ENCODE assay signal across 8 cellular contexts in the genomic region with DNA sequence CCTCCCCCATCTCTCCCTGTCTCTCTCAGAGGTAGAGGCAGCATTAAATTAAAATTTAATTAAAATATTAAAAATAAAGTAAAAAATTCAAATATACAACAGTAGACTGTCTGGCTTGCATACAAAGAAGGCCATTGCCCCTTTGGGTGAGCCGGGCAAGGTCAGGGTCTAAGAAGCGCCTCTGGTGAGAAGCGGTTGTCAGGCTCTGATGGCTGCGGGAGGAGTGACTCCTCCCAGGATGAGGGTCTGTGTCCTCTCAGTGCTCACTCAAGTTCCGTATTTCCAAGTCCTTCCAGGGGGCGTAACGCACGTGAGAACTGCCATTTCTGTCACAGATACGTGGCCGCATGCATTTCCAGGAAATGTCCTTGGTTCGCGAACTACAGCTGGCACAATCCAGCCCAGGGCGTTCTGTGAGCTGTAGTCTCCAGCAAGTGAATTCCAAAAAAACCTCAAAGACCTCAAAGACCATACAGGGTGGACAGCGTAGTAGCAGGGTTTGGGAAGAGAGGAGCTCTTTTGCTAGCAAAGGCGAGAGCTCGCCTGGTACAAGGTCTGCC. TPM values are rescaled to one million over a fixed set of nuclear protein-coding genes. Genes with fewer than 3 reads are reported as not detected.
DNase-seq lines count a peak whose midpoint lies in the region; ATAC-seq and TF ChIP-seq lines count a peak whose summit lies in the region.

No MANE protein-coding gene starts in this region.

- H3K4me3 ChIP-seq in epithelial cell of proximal tubule (ENCODE audit: low read depth, low read length) (peak overlapping the region; percentile 72), neuronal stem cell (ENCODE audit: low read length in 2 of 2) (peak overlapping the region; percentile 80 to 91)

- no peak overlapping the region for H3K23ac ChIP-seq in neuronal stem cell (ENCODE audit: low read depth, low read length, poor library complexity)

- no peak overlapping the region for H3K14ac ChIP-seq in neuronal stem cell (ENCODE audit: low read length)

- no CpG with 5 or more reads among the region's 16 CpGs for WGBS in neuronal stem cell (ENCODE audit: extremely low coverage in 2 of 2, insufficient read length in 2 of 2, insufficient replicate concordance in 1 of 2), 2 donors

- peaks cover 0 to 16% of the 10 kb centered on the region in 2 donors for H3K36me3 ChIP-seq in neuronal stem cell (replicated peaks in 1 of 2; ENCODE audit: control insufficient read depth in 2 of 2, insufficient read depth in 2 of 2, low read length in 2 of 2)

- H4K91ac ChIP-seq in neuronal stem cell (ENCODE audit: low read depth, low read length, poor library complexity), result no peak overlapping the region

- H2AK5ac ChIP-seq in neuronal stem cell (ENCODE audit: low read depth, low read length), result no peak overlapping the region

- no peak overlapping the region for H4K8ac ChIP-seq in neuronal stem cell (ENCODE audit: low read depth, low read length)

- peaks cover 0 to 7% of the 10 kb centered on the region in 2 donors for H3K4me1 ChIP-seq in neuronal stem cell (ENCODE audit: control insufficient read depth in 2 of 2, insufficient read depth in 1 of 2, low read depth in 1 of 2, low read length in 2 of 2)

- no peak for TF ChIP-seq CTCF in epithelial cell of proximal tubule (conservative IDR thresholded peaks at IDR 0.05; ENCODE audit: low read depth, low read length)

- no peaks in the 10 kb centered on the region for H3K79me1 ChIP-seq in neuronal stem cell (ENCODE audit: low read depth, low read length)

- H3K4me2 ChIP-seq in neuronal stem cell (ENCODE audit: insufficient read depth, low read length, poor library complexity, severe bottlenecking), result peak overlapping the region; percentile 66

- no peak overlapping the region for H3K18ac ChIP-seq in neuronal stem cell (ENCODE audit: low read length)

- peaks cover 0 to 2% (median 0%) of the 10 kb centered on the region in 3 experiments for H3K27me3 ChIP-seq in neuronal stem cell (ENCODE audit: control insufficient read depth in 3 of 3, insufficient read depth in 3 of 3, low read depth in 1 of 3, low read length in 3 of 3)

- no peak overlapping the region for H2BK5ac ChIP-seq in neuronal stem cell (ENCODE audit: low read length)

- no peak overlapping the region for H2BK15ac ChIP-seq in neuronal stem cell (ENCODE audit: low read length)

- H3K4ac ChIP-seq in neuronal stem cell (ENCODE audit: low read length), result no peak overlapping the region

- H2BK120ac ChIP-seq in neuronal stem cell (ENCODE audit: low read depth, low read length), result no peak overlapping the region

- peak overlapping the region; percentile 95 for H2AFZ ChIP-seq in neuronal stem cell (ENCODE audit: low read length)

- H2BK12ac ChIP-seq in neuronal stem cell (ENCODE audit: low read length), result no peak overlapping the region

- no peak overlapping the region for H3K9ac ChIP-seq in neuronal stem cell (ENCODE audit: low read depth, low read length, poor library complexity)

- DNase-seq in COR-L47 (lab: John Stamatoyannopoulos, UW), result peak; percentile 56
- no peak for DNase-seq in epithelial cell of proximal tubule (ENCODE audit: low read depth)
- DNase-seq in neuronal stem cell (ENCODE audit: low spot score), result no peak
- DNase-seq in medulla oblongata (ENCODE audit: extremely low spot score), result no peak

- ATAC-seq in GM19043 (IDR thresholded peaks at IDR 0.05; ENCODE audit: low read depth, unreplicated experiment) (peak; percentile 17), HG03432 (IDR thresholded peaks at IDR 0.05; ENCODE audit: unreplicated experiment) (peak; percentile 11), SK-N-SH treated with all-trans-retinoic acid at 6 μM for 48 hours (peak; percentile 59), GM19395 (IDR thresholded peaks at IDR 0.05; ENCODE audit: unreplicated experiment) (no peak)

- H3K27ac ChIP-seq in neuronal stem cell (replicated peaks; ENCODE audit: low read length), result peak overlapping the region; percentile 26

- H3K9me3 ChIP-seq in neuronal stem cell (replicated peaks in 1 of 2; ENCODE audit: control insufficient read depth in 2 of 2, insufficient read depth in 1 of 2, low read depth in 1 of 2, low read length in 2 of 2), result peaks cover 6 to 22% of the 10 kb centered on the region in 2 donors

TF ChIP-seq in SK-N-SH treated with all-trans-retinoic acid at 6 μM for 48 hours, 23 proteins besides CTCF, POLR2A, EP300 and RAD21:
- no peak for TF ChIP-seq CSDC2 (CRISPR knock-in tag; IDR thresholded peaks at IDR 0.05)
- TF ChIP-seq ARNTL (CRISPR knock-in tag; IDR thresholded peaks at IDR 0.05; ENCODE audit: borderline replicate concordance, low read depth), result no peak
- TF ChIP-seq, protein P1, sequence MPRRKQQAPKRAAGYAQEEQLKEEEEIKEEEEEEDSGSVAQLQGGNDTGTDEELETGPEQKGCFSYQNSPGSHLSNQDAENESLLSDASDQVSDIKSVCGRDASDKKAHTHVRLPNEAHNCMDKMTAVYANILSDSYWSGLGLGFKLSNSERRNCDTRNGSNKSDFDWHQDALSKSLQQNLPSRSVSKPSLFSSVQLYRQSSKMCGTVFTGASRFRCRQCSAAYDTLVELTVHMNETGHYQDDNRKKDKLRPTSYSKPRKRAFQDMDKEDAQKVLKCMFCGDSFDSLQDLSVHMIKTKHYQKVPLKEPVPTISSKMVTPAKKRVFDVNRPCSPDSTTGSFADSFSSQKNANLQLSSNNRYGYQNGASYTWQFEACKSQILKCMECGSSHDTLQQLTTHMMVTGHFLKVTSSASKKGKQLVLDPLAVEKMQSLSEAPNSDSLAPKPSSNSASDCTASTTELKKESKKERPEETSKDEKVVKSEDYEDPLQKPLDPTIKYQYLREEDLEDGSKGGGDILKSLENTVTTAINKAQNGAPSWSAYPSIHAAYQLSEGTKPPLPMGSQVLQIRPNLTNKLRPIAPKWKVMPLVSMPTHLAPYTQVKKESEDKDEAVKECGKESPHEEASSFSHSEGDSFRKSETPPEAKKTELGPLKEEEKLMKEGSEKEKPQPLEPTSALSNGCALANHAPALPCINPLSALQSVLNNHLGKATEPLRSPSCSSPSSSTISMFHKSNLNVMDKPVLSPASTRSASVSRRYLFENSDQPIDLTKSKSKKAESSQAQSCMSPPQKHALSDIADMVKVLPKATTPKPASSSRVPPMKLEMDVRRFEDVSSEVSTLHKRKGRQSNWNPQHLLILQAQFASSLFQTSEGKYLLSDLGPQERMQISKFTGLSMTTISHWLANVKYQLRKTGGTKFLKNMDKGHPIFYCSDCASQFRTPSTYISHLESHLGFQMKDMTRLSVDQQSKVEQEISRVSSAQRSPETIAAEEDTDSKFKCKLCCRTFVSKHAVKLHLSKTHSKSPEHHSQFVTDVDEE (CRISPR knock-in tag; IDR thresholded peaks at IDR 0.05), result no peak
- TF ChIP-seq OSR1 (CRISPR knock-in tag; IDR thresholded peaks at IDR 0.05), result no peak
- TF ChIP-seq, protein P2, sequence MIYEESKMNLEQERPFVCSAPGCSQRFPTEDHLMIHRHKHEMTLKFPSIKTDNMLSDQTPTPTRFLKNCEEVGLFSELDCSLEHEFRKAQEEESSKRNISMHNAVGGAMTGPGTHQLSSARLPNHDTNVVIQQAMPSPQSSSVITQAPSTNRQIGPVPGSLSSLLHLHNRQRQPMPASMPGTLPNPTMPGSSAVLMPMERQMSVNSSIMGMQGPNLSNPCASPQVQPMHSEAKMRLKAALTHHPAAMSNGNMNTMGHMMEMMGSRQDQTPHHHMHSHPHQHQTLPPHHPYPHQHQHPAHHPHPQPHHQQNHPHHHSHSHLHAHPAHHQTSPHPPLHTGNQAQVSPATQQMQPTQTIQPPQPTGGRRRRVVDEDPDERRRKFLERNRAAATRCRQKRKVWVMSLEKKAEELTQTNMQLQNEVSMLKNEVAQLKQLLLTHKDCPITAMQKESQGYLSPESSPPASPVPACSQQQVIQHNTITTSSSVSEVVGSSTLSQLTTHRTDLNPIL (CRISPR knock-in tag; IDR thresholded peaks at IDR 0.05; ENCODE audit: low read depth), result no peak
- no peak for TF ChIP-seq ZFP30 (CRISPR knock-in tag; IDR thresholded peaks at IDR 0.05)
- no peak for TF ChIP-seq ZNF70 (CRISPR knock-in tag; IDR thresholded peaks at IDR 0.05)
- no peak for TF ChIP-seq ZNF8 (CRISPR knock-in tag; IDR thresholded peaks at IDR 0.05)
- TF ChIP-seq ZC3H10 (CRISPR knock-in tag; IDR thresholded peaks at IDR 0.05), result no peak
- TF ChIP-seq SNAI2 (CRISPR knock-in tag; IDR thresholded peaks at IDR 0.05), result no peak
- no peak for TF ChIP-seq ZFP3 (CRISPR knock-in tag; IDR thresholded peaks at IDR 0.05)
- TF ChIP-seq RARB (CRISPR knock-in tag; IDR thresholded peaks at IDR 0.05), result no peak
- no peak for TF ChIP-seq ZNF565 (CRISPR knock-in tag; conservative IDR thresholded peaks at IDR 0.05; ENCODE audit: low read depth)

RNA-seq across cellular contexts. Expression of a gene that starts 0.7 kb away (rescaled TPM):
- 5.1 and 5.6 TPM in 2 replicates for total RNA-seq in epithelial cell of proximal tubule
- 8.5 TPM for polyA plus RNA-seq in neuronal stem cell (2013, experiment 1 of 2)
- polyA plus RNA-seq in neuronal stem cell (2013, experiment 2 of 2), result 8.0 TPM

RNA-seq across cellular contexts. Expression of a gene that starts 39.7 kb away (rescaled TPM):
- 4.0 and 5.7 TPM in 2 replicates for total RNA-seq in epithelial cell of proximal tubule
- 5.9 TPM for polyA plus RNA-seq in neuronal stem cell (2013, experiment 1 of 2)
- polyA plus RNA-seq in neuronal stem cell (2013, experiment 2 of 2), result 5.4 TPM

RNA-seq across cellular contexts. Expression of a gene that starts 55.9 kb away (rescaled TPM):
- 5.9 and 10.5 TPM in 2 replicates for total RNA-seq in epithelial cell of proximal tubule
- 27.5 TPM for polyA plus RNA-seq in neuronal stem cell (2013, experiment 1 of 2)
- 28.6 TPM for polyA plus RNA-seq in neuronal stem cell (2013, experiment 2 of 2)

RNA-seq across cellular contexts. Expression of a gene that starts 56.4 kb away (rescaled TPM):
- not detected in 2 replicates for total RNA-seq in epithelial cell of proximal tubule
- polyA plus RNA-seq in neuronal stem cell (2013, experiment 1 of 2), result 0.06 TPM
- 0.03 TPM for polyA plus RNA-seq in neuronal stem cell (2013, experiment 2 of 2)
